In the genomic region with DNA sequence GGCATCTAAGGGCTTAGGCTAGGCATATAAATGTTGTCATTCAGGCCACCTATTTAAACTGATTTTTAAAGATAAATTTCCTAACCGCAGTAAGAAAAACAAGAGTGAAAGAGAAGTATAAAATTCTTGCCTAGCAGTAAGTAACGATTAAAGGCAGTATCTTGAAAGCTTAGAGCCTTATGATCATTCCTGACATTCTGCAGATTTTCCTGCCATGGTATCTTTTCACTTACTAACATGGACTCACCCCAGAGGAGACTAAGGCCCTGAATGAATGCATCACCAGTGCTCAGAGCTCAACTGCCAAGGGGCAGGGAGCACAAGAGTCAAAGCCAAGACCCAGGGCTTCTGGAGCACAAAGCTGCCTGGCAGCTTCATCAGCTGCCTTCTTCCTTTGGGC, we compare ENCODE assay signal across 1 cellular context.
TF ChIP-seq lines count a peak whose summit lies in the region.

No MANE protein-coding gene starts in this region.

TF ChIP-seq in GM23338, 12 proteins besides CTCF, POLR2A, EP300 and RAD21 (continued from another document):
- TF ChIP-seq, protein P1, sequence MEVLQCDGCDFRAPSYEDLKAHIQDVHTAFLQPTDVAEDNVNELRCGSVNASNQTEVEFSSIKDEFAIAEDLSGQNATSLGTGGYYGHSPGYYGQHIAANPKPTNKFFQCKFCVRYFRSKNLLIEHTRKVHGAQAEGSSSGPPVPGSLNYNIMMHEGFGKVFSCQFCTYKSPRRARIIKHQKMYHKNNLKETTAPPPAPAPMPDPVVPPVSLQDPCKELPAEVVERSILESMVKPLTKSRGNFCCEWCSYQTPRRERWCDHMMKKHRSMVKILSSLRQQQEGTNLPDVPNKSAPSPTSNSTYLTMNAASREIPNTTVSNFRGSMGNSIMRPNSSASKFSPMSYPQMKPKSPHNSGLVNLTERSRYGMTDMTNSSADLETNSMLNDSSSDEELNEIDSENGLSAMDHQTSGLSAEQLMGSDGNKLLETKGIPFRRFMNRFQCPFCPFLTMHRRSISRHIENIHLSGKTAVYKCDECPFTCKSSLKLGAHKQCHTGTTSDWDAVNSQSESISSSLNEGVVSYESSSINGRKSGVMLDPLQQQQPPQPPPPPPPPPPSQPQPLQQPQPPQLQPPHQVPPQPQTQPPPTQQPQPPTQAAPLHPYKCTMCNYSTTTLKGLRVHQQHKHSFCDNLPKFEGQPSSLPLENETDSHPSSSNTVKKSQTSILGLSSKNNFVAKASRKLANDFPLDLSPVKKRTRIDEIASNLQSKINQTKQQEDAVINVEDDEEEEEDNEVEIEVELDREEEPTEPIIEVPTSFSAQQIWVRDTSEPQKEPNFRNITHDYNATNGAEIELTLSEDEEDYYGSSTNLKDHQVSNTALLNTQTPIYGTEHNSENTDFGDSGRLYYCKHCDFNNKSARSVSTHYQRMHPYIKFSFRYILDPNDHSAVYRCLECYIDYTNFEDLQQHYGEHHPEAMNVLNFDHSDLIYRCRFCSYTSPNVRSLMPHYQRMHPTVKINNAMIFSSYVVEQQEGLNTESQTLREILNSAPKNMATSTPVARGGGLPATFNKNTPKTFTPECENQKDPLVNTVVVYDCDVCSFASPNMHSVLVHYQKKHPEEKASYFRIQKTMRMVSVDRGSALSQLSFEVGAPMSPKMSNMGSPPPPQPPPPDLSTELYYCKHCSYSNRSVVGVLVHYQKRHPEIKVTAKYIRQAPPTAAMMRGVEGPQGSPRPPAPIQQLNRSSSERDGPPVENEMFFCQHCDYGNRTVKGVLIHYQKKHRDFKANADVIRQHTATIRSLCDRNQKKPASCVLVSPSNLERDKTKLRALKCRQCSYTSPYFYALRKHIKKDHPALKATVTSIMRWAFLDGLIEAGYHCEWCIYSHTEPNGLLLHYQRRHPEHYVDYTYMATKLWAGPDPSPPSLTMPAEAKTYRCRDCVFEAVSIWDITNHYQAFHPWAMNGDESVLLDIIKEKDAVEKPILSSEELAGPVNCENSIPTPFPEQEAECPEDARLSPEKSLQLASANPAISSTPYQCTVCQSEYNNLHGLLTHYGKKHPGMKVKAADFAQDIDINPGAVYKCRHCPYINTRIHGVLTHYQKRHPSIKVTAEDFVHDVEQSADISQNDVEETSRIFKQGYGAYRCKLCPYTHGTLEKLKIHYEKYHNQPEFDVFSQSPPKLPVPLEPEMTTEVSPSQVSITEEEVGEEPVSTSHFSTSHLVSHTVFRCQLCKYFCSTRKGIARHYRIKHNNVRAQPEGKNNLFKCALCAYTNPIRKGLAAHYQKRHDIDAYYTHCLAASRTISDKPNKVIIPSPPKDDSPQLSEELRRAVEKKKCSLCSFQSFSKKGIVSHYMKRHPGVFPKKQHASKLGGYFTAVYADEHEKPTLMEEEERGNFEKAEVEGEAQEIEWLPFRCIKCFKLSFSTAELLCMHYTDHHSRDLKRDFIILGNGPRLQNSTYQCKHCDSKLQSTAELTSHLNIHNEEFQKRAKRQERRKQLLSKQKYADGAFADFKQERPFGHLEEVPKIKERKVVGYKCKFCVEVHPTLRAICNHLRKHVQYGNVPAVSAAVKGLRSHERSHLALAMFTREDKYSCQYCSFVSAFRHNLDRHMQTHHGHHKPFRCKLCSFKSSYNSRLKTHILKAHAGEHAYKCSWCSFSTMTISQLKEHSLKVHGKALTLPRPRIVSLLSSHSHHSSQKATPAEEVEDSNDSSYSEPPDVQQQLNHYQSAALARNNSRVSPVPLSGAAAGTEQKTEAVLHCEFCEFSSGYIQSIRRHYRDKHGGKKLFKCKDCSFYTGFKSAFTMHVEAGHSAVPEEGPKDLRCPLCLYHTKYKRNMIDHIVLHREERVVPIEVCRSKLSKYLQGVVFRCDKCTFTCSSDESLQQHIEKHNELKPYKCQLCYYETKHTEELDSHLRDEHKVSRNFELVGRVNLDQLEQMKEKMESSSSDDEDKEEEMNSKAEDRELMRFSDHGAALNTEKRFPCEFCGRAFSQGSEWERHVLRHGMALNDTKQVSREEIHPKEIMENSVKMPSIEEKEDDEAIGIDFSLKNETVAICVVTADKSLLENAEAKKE (CRISPR knock-in tag; IDR thresholded peaks at IDR 0.05), result no peak
- TF ChIP-seq ZNF114 (CRISPR knock-in tag; IDR thresholded peaks at IDR 0.05) (no peak), ZNF331 (CRISPR knock-in tag; IDR thresholded peaks at IDR 0.05; ENCODE audit: low read depth) (no peak), JUNB (IDR thresholded peaks at IDR 0.05; ENCODE audit: unreplicated experiment) (no peak), NANOG (IDR thresholded peaks at IDR 0.05; ENCODE audit: borderline replicate concordance) (no peak), CREB1 (CRISPR knock-in tag; IDR thresholded peaks at IDR 0.05; ENCODE audit: low read depth) (no peak), POLR2AphosphoS5 (IDR thresholded peaks at IDR 0.05; ENCODE audit: low read depth) (no peak)
- TF ChIP-seq, protein P2, sequence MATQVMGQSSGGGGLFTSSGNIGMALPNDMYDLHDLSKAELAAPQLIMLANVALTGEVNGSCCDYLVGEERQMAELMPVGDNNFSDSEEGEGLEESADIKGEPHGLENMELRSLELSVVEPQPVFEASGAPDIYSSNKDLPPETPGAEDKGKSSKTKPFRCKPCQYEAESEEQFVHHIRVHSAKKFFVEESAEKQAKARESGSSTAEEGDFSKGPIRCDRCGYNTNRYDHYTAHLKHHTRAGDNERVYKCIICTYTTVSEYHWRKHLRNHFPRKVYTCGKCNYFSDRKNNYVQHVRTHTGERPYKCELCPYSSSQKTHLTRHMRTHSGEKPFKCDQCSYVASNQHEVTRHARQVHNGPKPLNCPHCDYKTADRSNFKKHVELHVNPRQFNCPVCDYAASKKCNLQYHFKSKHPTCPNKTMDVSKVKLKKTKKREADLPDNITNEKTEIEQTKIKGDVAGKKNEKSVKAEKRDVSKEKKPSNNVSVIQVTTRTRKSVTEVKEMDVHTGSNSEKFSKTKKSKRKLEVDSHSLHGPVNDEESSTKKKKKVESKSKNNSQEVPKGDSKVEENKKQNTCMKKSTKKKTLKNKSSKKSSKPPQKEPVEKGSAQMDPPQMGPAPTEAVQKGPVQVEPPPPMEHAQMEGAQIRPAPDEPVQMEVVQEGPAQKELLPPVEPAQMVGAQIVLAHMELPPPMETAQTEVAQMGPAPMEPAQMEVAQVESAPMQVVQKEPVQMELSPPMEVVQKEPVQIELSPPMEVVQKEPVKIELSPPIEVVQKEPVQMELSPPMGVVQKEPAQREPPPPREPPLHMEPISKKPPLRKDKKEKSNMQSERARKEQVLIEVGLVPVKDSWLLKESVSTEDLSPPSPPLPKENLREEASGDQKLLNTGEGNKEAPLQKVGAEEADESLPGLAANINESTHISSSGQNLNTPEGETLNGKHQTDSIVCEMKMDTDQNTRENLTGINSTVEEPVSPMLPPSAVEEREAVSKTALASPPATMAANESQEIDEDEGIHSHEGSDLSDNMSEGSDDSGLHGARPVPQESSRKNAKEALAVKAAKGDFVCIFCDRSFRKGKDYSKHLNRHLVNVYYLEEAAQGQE (IDR thresholded peaks at IDR 0.05; ENCODE audit: unreplicated experiment), result no peak
- TF ChIP-seq, protein P3, sequence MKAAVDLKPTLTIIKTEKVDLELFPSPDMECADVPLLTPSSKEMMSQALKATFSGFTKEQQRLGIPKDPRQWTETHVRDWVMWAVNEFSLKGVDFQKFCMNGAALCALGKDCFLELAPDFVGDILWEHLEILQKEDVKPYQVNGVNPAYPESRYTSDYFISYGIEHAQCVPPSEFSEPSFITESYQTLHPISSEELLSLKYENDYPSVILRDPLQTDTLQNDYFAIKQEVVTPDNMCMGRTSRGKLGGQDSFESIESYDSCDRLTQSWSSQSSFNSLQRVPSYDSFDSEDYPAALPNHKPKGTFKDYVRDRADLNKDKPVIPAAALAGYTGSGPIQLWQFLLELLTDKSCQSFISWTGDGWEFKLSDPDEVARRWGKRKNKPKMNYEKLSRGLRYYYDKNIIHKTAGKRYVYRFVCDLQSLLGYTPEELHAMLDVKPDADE (IDR thresholded peaks at IDR 0.05), result no peak
TF ChIP-seq in GM23338: peak in this region for 0.
